In genomic region chr19:13001166-13001501, GRCh38 we compare ENCODE assay signal across 17 cellular contexts. TPM values are rescaled to one million over a fixed set of nuclear protein-coding genes. Genes with fewer than 3 reads are reported as not detected.
DNase-seq lines count a peak whose midpoint lies in the region; ATAC-seq, FAIRE-seq and TF ChIP-seq lines count a peak whose summit lies in the region.
"Had no signal": no experiment of that assay in that cellular context is flagged by ENCODE, and none has a peak within 500 bp of the region (broad histone marks: within the 10 kb centered on the region; RNA-seq: fewer than 3 reads in every experiment).

No MANE protein-coding gene starts in this region.

- TF ChIP-seq CTCF in RWPE1 (conservative IDR thresholded peaks at IDR 0.05; ENCODE audit: low read depth) (no peak), H1 (IDR thresholded peaks at IDR 0.05; ENCODE audit: control extremely low read depth in 1 of 3, insufficient read depth in 1 of 3, low read depth in 1 of 3, low read length in 3 of 3) (no peak), ovary (IDR thresholded peaks at IDR 0.05) (no peak), tibial nerve (IDR thresholded peaks at IDR 0.05) (no peak), spleen (IDR thresholded peaks at IDR 0.05 in 8 of 11, conservative IDR thresholded peaks at IDR 0.05 in 3 of 11) (no peak), left lung (IDR thresholded peaks at IDR 0.05) (no peak)

- no peak overlapping the region for H3K14ac ChIP-seq in H1 (ENCODE audit: insufficient read length)

- no peaks in the 10 kb centered on the region for H3K79me2 ChIP-seq in H1 (ENCODE audit: control insufficient read depth in 1 of 2, insufficient read depth in 2 of 2, low read length in 2 of 2)

- no peak overlapping the region for H4K8ac ChIP-seq in H1 (ENCODE audit: extremely low read depth, insufficient read depth, low read length)

- no peaks in the 10 kb centered on the region for H3K79me1 ChIP-seq in H1 (ENCODE audit: low read depth, low read length)

- 91% methylated on average over 19 of the region's 19 CpGs; no CpG with 5 or more reads in 1 of the 2 experiments for WGBS in H1 (ENCODE audit: extremely low coverage in 1 of 2, insufficient coverage in 1 of 2, insufficient read length in 1 of 2, insufficient replicate concordance in 2 of 2, low coverage in 1 of 2, low lambda C conversion rate in 2 of 2, missing lambda C conversion rate in 1 of 2), 2 experiments
- WGBS in ovary, 3 donors, result 53 to 69% (median 65%) methylated on average over 19 of the region's 19 CpGs
- 88 to 90% methylated on average over 7 to 19 of the region's 19 CpGs for WGBS in tibial nerve, 2 donors
- 85 to 98% (median 89%) methylated on average over 12 to 19 of the region's 19 CpGs for WGBS in spleen, 5 donors

- no peak overlapping the region for H2BK15ac ChIP-seq in H1 (ENCODE audit: low read length)

- no peak for ATAC-seq in left lung
- ATAC-seq: K562, SK-N-SH treated with all-trans-retinoic acid at 6 μM for 48 hours had no signal

- 0 out of 2 replicates have a peak overlapping the region, but pooled peaks have one; percentile 61 for H2BK20ac ChIP-seq in H1 (ENCODE audit: low read length)

- H3K4me3 ChIP-seq in H1 (ENCODE audit: extremely low read depth in 1 of 4, insufficient read depth in 2 of 4, low read depth in 3 of 4, low read length in 4 of 4), result no peak overlapping the region
- no peak overlapping the region for H3K4me3 ChIP-seq in ovary
- peak overlapping the region in 1 of 4 donors; percentile 47 for H3K4me3 ChIP-seq in tibial nerve
- no peak overlapping the region for H3K4me3 ChIP-seq in spleen
- no peak overlapping the region for H3K4me3 ChIP-seq in left lung
- H3K4me3 ChIP-seq: HAP-1, K562 had no signal

- no peak for FAIRE-seq in H1 (lab: Jason Lieb, UNC)
- FAIRE-seq: K562 had no signal

- TF ChIP-seq POLR2A in H1 (IDR thresholded peaks at IDR 0.05; ENCODE audit: control extremely low read depth in 1 of 2, low read depth in 2 of 2, low read length in 2 of 2) (no peak), ovary (IDR thresholded peaks at IDR 0.05) (no peak), tibial nerve (IDR thresholded peaks at IDR 0.05) (no peak), spleen (IDR thresholded peaks at IDR 0.05) (no peak)

- no peak overlapping the region for H2BK5ac ChIP-seq in H1 (ENCODE audit: low read depth, low read length)

- no peak overlapping the region for H3K56ac ChIP-seq in H1 (replicated peaks; ENCODE audit: insufficient read length, low read depth, low read length)

- H3K9ac ChIP-seq in H1 (replicated peaks in 1 of 4; ENCODE audit: extremely low read depth in 1 of 4, low read depth in 3 of 4, low read length in 3 of 4), result no peak overlapping the region

- no peak overlapping the region for H4K5ac ChIP-seq in H1 (ENCODE audit: insufficient read length, low read depth, low read length)

- H3K23me2 ChIP-seq in H1 (ENCODE audit: low read depth, low read length), result peaks cover under 1% of the 10 kb centered on the region; the same call in 1 of the 2 replicates

- H2BK12ac ChIP-seq in H1 (ENCODE audit: low read depth, low read length), result peak overlapping the region; percentile 45; the same call in 1 of the 2 replicates

- H3K27ac ChIP-seq in RWPE1 (peak overlapping the region; percentile 98), H1 (ENCODE audit: low read depth, low read length) (no peak overlapping the region), ovary (peak overlapping the region; percentile 32 to 83), tibial nerve (peak overlapping the region; percentile 3 to 95 (median 87)), spleen (no peak overlapping the region), left lung (peak overlapping the region in 1 of 2 donors; percentile 83)

- POLR2A ChIA-PET in RWPE1 (lab: Yijun Ruan, JAX; ENCODE audit: low non-redundant PET) (no interaction called here), H1 (lab: Charles Lee; ENCODE audit: partially characterized antibody) (no interaction called here)

- no peak overlapping the region for H3K18ac ChIP-seq in H1 (ENCODE audit: extremely low read depth, low read length)

- H2AFZ ChIP-seq in H1 (ENCODE audit: low read length), result no peak overlapping the region

- no peaks in the 10 kb centered on the region for H3K9me3 ChIP-seq in H1 (ENCODE audit: insufficient read depth in 2 of 2, low read depth in 1 of 2, low read length in 1 of 2)
- no peaks in the 10 kb centered on the region for H3K9me3 ChIP-seq in ovary
- no peaks in the 10 kb centered on the region for H3K9me3 ChIP-seq in tibial nerve
- no peaks in the 10 kb centered on the region for H3K9me3 ChIP-seq in spleen
- H3K9me3 ChIP-seq in left lung, result no peaks in the 10 kb centered on the region
- H3K9me3 ChIP-seq: HAP-1 had no signal

- H3K27me3 ChIP-seq in H1 (replicated peaks in 1 of 4; ENCODE audit: control insufficient read depth in 3 of 4, extremely low read depth in 1 of 4, insufficient read depth in 3 of 4, low read length in 3 of 4), result peaks cover 26 to 94% (median 75%) of the 10 kb centered on the region in 4 experiments
- H3K27me3 ChIP-seq in ovary, result no peaks in the 10 kb centered on the region
- H3K27me3 ChIP-seq in tibial nerve, result no peaks in the 10 kb centered on the region
- H3K27me3 ChIP-seq in spleen (replicated peaks in 1 of 7), result peaks cover 0 to 13% (median 4%) of the 10 kb centered on the region in 7 donors
- peaks cover 0 to 12% of the 10 kb centered on the region in 2 donors for H3K27me3 ChIP-seq in left lung

- H3K4me2 ChIP-seq in H1 (ENCODE audit: insufficient read depth in 1 of 2, low read depth in 2 of 2, low read length in 2 of 2), result no peak overlapping the region

- TF ChIP-seq RAD21 in H1 (IDR thresholded peaks at IDR 0.05 in 1 of 2, conservative IDR thresholded peaks at IDR 0.05 in 1 of 2; ENCODE audit: low read depth in 2 of 2, low read length in 2 of 2), result no peak

- TF ChIP-seq EP300 in H1 (IDR thresholded peaks at IDR 0.05; ENCODE audit: borderline replicate concordance in 1 of 2, low read depth in 2 of 2, low read length in 2 of 2), result no peak
- no peak for TF ChIP-seq EP300 in ovary (IDR thresholded peaks at IDR 0.05)
- TF ChIP-seq EP300 in tibial nerve (IDR thresholded peaks at IDR 0.05), result no peak

- no peak overlapping the region for H2BK120ac ChIP-seq in H1 (replicated peaks; ENCODE audit: low read depth, low read length)

- peak overlapping the region; percentile 57; the same call in 1 of the 2 replicates for H2AK5ac ChIP-seq in H1 (ENCODE audit: low read depth, low read length)

- no peak overlapping the region for H3K4ac ChIP-seq in H1 (replicated peaks; ENCODE audit: insufficient read length, low read depth, low read length)

- DNase-seq in RWPE1 (ENCODE audit: low spot score) (no peak), H1 (ENCODE audit: low read depth in 1 of 2, low spot score in 2 of 2) (no peak), ovary (peak in 4 of 5 donors; percentile 36 to 52 (median 48)), tibial nerve (ENCODE audit: low spot score in 2 of 2) (peak in 1 of 2 donors; percentile 9), spleen (no peak), left lung (no peak), NCI-H748 (lab: John Stamatoyannopoulos, UW; ENCODE audit: unreplicated experiment) (no peak)
- DNase-seq: CD4-positive, alpha-beta T cell; glutamatergic neuron; islet precursor cell; NCI-H1436; NCI-H345; stimulated activated naive CD4-positive, alpha-beta T cell treated with Interleukin-2 at 50 U/mL for 16 hours had no signal

- H3K23ac ChIP-seq in H1 (ENCODE audit: insufficient read length), result no peak overlapping the region

- peaks cover 6 to 15% of the 10 kb centered on the region in 2 experiments for H4K20me1 ChIP-seq in H1 (replicated peaks in 1 of 2; ENCODE audit: control insufficient read depth in 1 of 2, insufficient read depth in 2 of 2, low read length in 2 of 2)

- H3K4me1 ChIP-seq in H1 (replicated peaks in 1 of 4; ENCODE audit: control insufficient read depth in 3 of 4, insufficient read depth in 4 of 4, low read length in 3 of 4), result peaks cover 0 to 3% (median under 1%) of the 10 kb centered on the region in 4 experiments; a peak in 3 of 7 replicates
- H3K4me1 ChIP-seq in ovary (ENCODE audit: insufficient read depth), result peaks cover 26% of the 10 kb centered on the region
- peaks cover 0 to 90% (median 26%) of the 10 kb centered on the region in 4 donors for H3K4me1 ChIP-seq in tibial nerve
- peaks cover 0 to 26% (median 16%) of the 10 kb centered on the region in 6 donors for H3K4me1 ChIP-seq in spleen
- peaks cover 44 to 63% of the 10 kb centered on the region in 2 donors for H3K4me1 ChIP-seq in left lung

- H3K36me3 ChIP-seq in H1 (ENCODE audit: control insufficient read depth in 2 of 4, insufficient read depth in 4 of 4, low read length in 3 of 4) (peaks cover 0 to 1% (median 0%) of the 10 kb centered on the region in 4 experiments; a peak in 1 of 8 replicates), ovary (no peaks in the 10 kb centered on the region), tibial nerve (no peaks in the 10 kb centered on the region), spleen (peaks cover 0 to 12% (median 0%) of the 10 kb centered on the region in 6 donors), left lung (peaks cover 0 to 4% of the 10 kb centered on the region in 2 donors)

- CTCF ChIA-PET in RWPE1 (lab: Yijun Ruan, JAX) (interaction anchor here (1.3 kb wide), 2 partner anchors 9 to 33 kb away, joined by 3 to 6 read pairs; no protein-coding TSS in a partner anchor), H1 (lab: Charles Lee; ENCODE audit: partially characterized antibody) (interaction anchor here (0.6 to 12.9 kb wide), 10 partner anchors 23 to 657 kb away, joined by 3 to 175 read pairs (median 4); no protein-coding TSS in a partner anchor)

- intact Hi-C loops in ovary (cut with DNase I), result loop anchor here in 1 of 4 donors (10.0 kb wide), 1 partner anchor 54 kb away; no protein-coding TSS in a partner anchor
- intact Hi-C loops in spleen (cut with DNase I; ENCODE audit: low total_unique reads), result no loop called here
- intact Hi-C loops in left lung (cut with DNase I), result no loop called here

- no peak overlapping the region for H4K91ac ChIP-seq in H1 (replicated peaks; ENCODE audit: insufficient read length, low read length)

RNA-seq across cellular contexts. Expression of gene NFIX, which starts 5.9 kb away (rescaled TPM):
- 0.20 and 0.27 TPM in 2 replicates for total RNA-seq in H1 (2021; fragmentation: NEBNext Ultra II Directional; extraction: Animal tissue kit (Norgen Biotek cat#: 25700))
- 0.03 and 0.08 TPM in 2 replicates for polyA plus RNA-seq in H1 (2011; rRNA removed)
- polyA plus RNA-seq in H1 (2011; cell fraction: cytosol; rRNA removed), result 0.05 TPM
- 0.14 TPM for polyA plus RNA-seq in H1 (2011; cell fraction: nucleus; rRNA removed)
- polyA plus RNA-seq in H1 (2012, experiment 1 of 2), result 0.09 to 0.22 TPM (median 0.12 TPM) in 3 of 4 replicates, not detected in the other
- 0.07 TPM for polyA plus RNA-seq in H1 (2012, experiment 2 of 2)
- polyA plus RNA-seq in H1 (2013, experiment 1 of 2), result 0.26 TPM
- polyA plus RNA-seq in H1 (2013, experiment 2 of 2), result 0.18 TPM
- 0.02 and 0.13 TPM in 2 replicates for polyA minus RNA-seq in H1 (2011; rRNA and poly(A)+ RNA removed)
- polyA minus RNA-seq in H1 (2011; cell fraction: cytosol; rRNA and poly(A)+ RNA removed), result not detected
- polyA minus RNA-seq in H1 (2011; cell fraction: nucleus; rRNA and poly(A)+ RNA removed), result 0.40 TPM
- 100 to 1,000 TPM in 5 of 7 donors, 10 to 100 TPM in 2; 30.3 to 256 (median 223) TPM for total RNA-seq in ovary
- 10 to 100 TPM; 76.9 to 82.2 TPM for polyA plus RNA-seq in ovary
- 10 to 100 TPM; 39.8 to 55.8 (median 48.2) TPM for total RNA-seq in tibial nerve
- total RNA-seq in spleen, result 10 to 100 TPM; 12.3 to 41.4 (median 26.7) TPM
- 1 to 10 TPM; 1.1 to 7.7 (median 1.5) TPM for polyA plus RNA-seq in spleen
- total RNA-seq in left lung, result 100 to 1,000 TPM; 166 to 237 TPM

RNA-seq across cellular contexts. Expression of gene DAND5, which starts 31.8 kb away (rescaled TPM):
- total RNA-seq in H1 (2021; fragmentation: NEBNext Ultra II Directional; extraction: Animal tissue kit (Norgen Biotek cat#: 25700)), result 0.17 and 0.25 TPM in 2 replicates
- polyA plus RNA-seq in H1 (2011; rRNA removed), result 0.13 and 0.14 TPM in 2 replicates
- 0.23 TPM for polyA plus RNA-seq in H1 (2011; cell fraction: cytosol; rRNA removed)
- 0.29 TPM for polyA plus RNA-seq in H1 (2011; cell fraction: nucleus; rRNA removed)
- 0.25 to 0.41 TPM (median 0.35 TPM) in 4 replicates for polyA plus RNA-seq in H1 (2012, experiment 1 of 2)
- polyA plus RNA-seq in H1 (2012, experiment 2 of 2), result not detected
- polyA plus RNA-seq in H1 (2013, experiment 1 of 2), result 0.20 TPM
- polyA plus RNA-seq in H1 (2013, experiment 2 of 2), result 0.18 TPM
- 0.32 TPM in 2 replicates for polyA minus RNA-seq in H1 (2011; rRNA and poly(A)+ RNA removed)
- not detected for polyA minus RNA-seq in H1 (2011; cell fraction: cytosol; rRNA and poly(A)+ RNA removed)
- polyA minus RNA-seq in H1 (2011; cell fraction: nucleus; rRNA and poly(A)+ RNA removed), result not detected
- under 1 TPM in 2 of 7 donors, not detected in 5; 0.11 to 0.15 TPM for total RNA-seq in ovary
- not detected for polyA plus RNA-seq in ovary
- not detected for total RNA-seq in tibial nerve
- not detected for total RNA-seq in spleen
- not detected for polyA plus RNA-seq in spleen
- total RNA-seq in left lung, result under 1 TPM in 1 of 2 donors, not detected in 1; 0.13 TPM
- total RNA-seq: CD4-positive, alpha-beta T cell; myocyte had no signal

RNA-seq across cellular contexts. Expression of gene GADD45GIP1, which starts 44.1 kb away (rescaled TPM):
- total RNA-seq in H1 (2021; fragmentation: NEBNext Ultra II Directional; extraction: Animal tissue kit (Norgen Biotek cat#: 25700)), result 42.2 and 45.5 TPM in 2 replicates
- polyA plus RNA-seq in H1 (2011; rRNA removed), result 42.6 and 58.5 TPM in 2 replicates
- polyA plus RNA-seq in H1 (2011; cell fraction: cytosol; rRNA removed), result 69.9 TPM
- polyA plus RNA-seq in H1 (2011; cell fraction: nucleus; rRNA removed), result 48.3 TPM
- 29.8 to 63.8 TPM (median 59.7 TPM) in 4 replicates for polyA plus RNA-seq in H1 (2012, experiment 1 of 2)
- polyA plus RNA-seq in H1 (2012, experiment 2 of 2), result 33.7 TPM
- polyA plus RNA-seq in H1 (2013, experiment 1 of 2), result 51.0 TPM
- polyA plus RNA-seq in H1 (2013, experiment 2 of 2), result 51.7 TPM
- polyA minus RNA-seq in H1 (2011; rRNA and poly(A)+ RNA removed), result 3.9 and 4.2 TPM in 2 replicates
- 18.5 TPM for polyA minus RNA-seq in H1 (2011; cell fraction: cytosol; rRNA and poly(A)+ RNA removed)
- 9.9 TPM for polyA minus RNA-seq in H1 (2011; cell fraction: nucleus; rRNA and poly(A)+ RNA removed)
- 10 to 100 TPM; 15.7 to 57.7 (median 19.1) TPM for total RNA-seq in ovary
- polyA plus RNA-seq in ovary, result 10 to 100 TPM in 1 of 2 donors, 1 to 10 TPM in 1; 1.8 to 25.6 TPM
- total RNA-seq in tibial nerve, result 10 to 100 TPM; 41.4 to 68.8 (median 53.5) TPM
- total RNA-seq in spleen, result 10 to 100 TPM; 12.8 to 33.4 (median 15.8) TPM
- polyA plus RNA-seq in spleen, result 10 to 100 TPM; 39.7 to 47.9 (median 40.8) TPM
- 10 to 100 TPM; 14.7 to 20.5 TPM for total RNA-seq in left lung

RNA-seq across cellular contexts. Expression of gene RAD23A, which starts 55.5 kb away (rescaled TPM):
- 73.3 and 76.1 TPM in 2 replicates for total RNA-seq in H1 (2021; fragmentation: NEBNext Ultra II Directional; extraction: Animal tissue kit (Norgen Biotek cat#: 25700))
- 40.0 and 80.1 TPM in 2 replicates for polyA plus RNA-seq in H1 (2011; rRNA removed)
- polyA plus RNA-seq in H1 (2011; cell fraction: cytosol; rRNA removed), result 55.5 TPM
- 103 TPM for polyA plus RNA-seq in H1 (2011; cell fraction: nucleus; rRNA removed)
- 80.4 to 113 TPM (median 97.5 TPM) in 4 replicates for polyA plus RNA-seq in H1 (2012, experiment 1 of 2)
- 81.2 TPM for polyA plus RNA-seq in H1 (2012, experiment 2 of 2)
- polyA plus RNA-seq in H1 (2013, experiment 1 of 2), result 109 TPM
- 104 TPM for polyA plus RNA-seq in H1 (2013, experiment 2 of 2)
- polyA minus RNA-seq in H1 (2011; rRNA and poly(A)+ RNA removed), result 20.4 and 29.3 TPM in 2 replicates
- 60.7 TPM for polyA minus RNA-seq in H1 (2011; cell fraction: cytosol; rRNA and poly(A)+ RNA removed)
- 34.6 TPM for polyA minus RNA-seq in H1 (2011; cell fraction: nucleus; rRNA and poly(A)+ RNA removed)
- total RNA-seq in ovary, result 10 to 100 TPM; 61.2 to 94.0 (median 93.7) TPM
- polyA plus RNA-seq in ovary, result 10 to 100 TPM; 75.8 to 77.2 TPM
- total RNA-seq in tibial nerve, result 100 to 1,000 TPM in 3 of 4 donors, 10 to 100 TPM in 1; 89.2 to 111 (median 108) TPM
- total RNA-seq in spleen, result 100 to 1,000 TPM in 1 of 7 donors, 10 to 100 TPM in 6; 80.4 to 109 (median 90.8) TPM
- polyA plus RNA-seq in spleen, result 100 to 1,000 TPM in 2 of 3 donors, 10 to 100 TPM in 1; 88.6 to 134 (median 115) TPM
- 100 to 1,000 TPM in 1 of 2 donors, 10 to 100 TPM in 1; 74.8 to 118 TPM for total RNA-seq in left lung

Comparison
In these comparisons a context has a peak if more than half of its experiments do, and no peak if none do; other contexts are left out.
1. DNase-seq: peak in ovary (4 of 5); none in RWPE1 (single experiment), H1 (0 of 2), spleen (single experiment), left lung (0 of 2) and NCI-H748 (single experiment).
2. H3K27ac ChIP-seq: peak in RWPE1 (single experiment), ovary (2 of 2) and tibial nerve (4 of 4); none in H1 (single experiment) and spleen (0 of 8).
3. RNA of gene NFIX, which starts 5.9 kb away (total RNA-seq): 166 to 237 TPM in left lung, 30.3 to 256 TPM in ovary, 39.8 to 55.8 TPM in tibial nerve and 12.3 to 41.4 TPM in spleen; 0.20 to 0.27 TPM in H1; every median in the first group is over 10 times any median in the second.